ENCODE assay signal across 15 cellular contexts in genomic region chr20:54082100-54082499, GRCh38. TPM values are rescaled to one million over a fixed set of nuclear protein-coding genes. Genes with fewer than 3 reads are reported as not detected.
DNase-seq lines count a peak whose midpoint lies in the region; ATAC-seq, FAIRE-seq and TF ChIP-seq lines count a peak whose summit lies in the region.
"Had no signal": no experiment of that assay in that cellular context is flagged by ENCODE, and none has a peak within 500 bp of the region (broad histone marks: within the 10 kb centered on the region; RNA-seq: fewer than 3 reads in every experiment).

No MANE protein-coding gene starts in this region.

- CTCF ChIA-PET in A549 (lab: Yijun Ruan, JAX), result interaction anchor here (0.8 to 3.5 kb wide), 11 partner anchors 9 to 568 kb away, joined by 3 to 13 read pairs (median 3); partner anchors contain the start of gene PFDN4
- CTCF ChIA-PET in OCI-LY7 (lab: Charles Lee; ENCODE audit: unreplicated experiment), result no interaction called here
- CTCF ChIA-PET in CD8-positive, alpha-beta memory T cell (lab: Charles Lee), result no interaction called here

- H2BK12ac ChIP-seq in mesenchymal stem cell (ENCODE audit: low read length in 2 of 2), result no peak overlapping the region

- no peak overlapping the region for H2BK120ac ChIP-seq in mesenchymal stem cell (ENCODE audit: low read depth, low read length)

- no peaks in the 10 kb centered on the region for H3K9me3 ChIP-seq in A549
- H3K9me3 ChIP-seq in OCI-LY7 (ENCODE audit: low read length), result peaks cover 13% of the 10 kb centered on the region; the same call in 1 of the 2 replicates
- H3K9me3 ChIP-seq in mesenchymal stem cell (ENCODE audit: control insufficient read depth, low read length), result no peaks in the 10 kb centered on the region
- H3K9me3 ChIP-seq in CD8-positive, alpha-beta memory T cell (ENCODE audit: low read length), result no peaks in the 10 kb centered on the region
- H3K9me3 ChIP-seq: BE2C had no signal

- no peaks in the 10 kb centered on the region for H4K20me1 ChIP-seq in OCI-LY7 (ENCODE audit: insufficient read depth, low read length)

- H3K14ac ChIP-seq in mesenchymal stem cell (ENCODE audit: low read length in 2 of 2), result no peak overlapping the region

- no peaks in the 10 kb centered on the region for H3K79me2 ChIP-seq in OCI-LY7 (ENCODE audit: insufficient read depth, low read depth, low read length)

- H2BK5ac ChIP-seq in mesenchymal stem cell (ENCODE audit: low read depth, low read length, poor library complexity, severe bottlenecking), result no peak overlapping the region

- H3K36me3 ChIP-seq in OCI-LY7 (ENCODE audit: insufficient read depth, low read length) (no peaks in the 10 kb centered on the region), mesenchymal stem cell (ENCODE audit: control insufficient read depth in 1 of 2, insufficient read depth in 2 of 2, low read depth in 1 of 2, low read length in 2 of 2) (no peaks in the 10 kb centered on the region)
- no peaks in the 10 kb centered on the region for H3K36me3 ChIP-seq in CD8-positive, alpha-beta memory T cell (ENCODE audit: insufficient read depth, low read length)
- H3K36me3 ChIP-seq: BE2C had no signal

- POLR2A ChIA-PET in A549 (lab: Yijun Ruan, JAX) (no interaction called here), OCI-LY7 (lab: Charles Lee) (interaction anchor here (0.7 to 1.5 kb wide), 4 partner anchors 22 to 1078 kb away, joined by 3 read pairs; no protein-coding TSS in a partner anchor)
- POLR2A ChIA-PET in CD8-positive, alpha-beta memory T cell (lab: Charles Lee), result no interaction called here

- peaks cover 0 to 2% of the 10 kb centered on the region in 2 experiments for H3K27me3 ChIP-seq in mesenchymal stem cell (ENCODE audit: control insufficient read depth in 1 of 2, insufficient read depth in 1 of 2, low read length in 2 of 2)
- no peaks in the 10 kb centered on the region for H3K27me3 ChIP-seq in CD8-positive, alpha-beta memory T cell (ENCODE audit: insufficient read depth, low read length, poor library complexity, severe bottlenecking)

- peaks cover 24 to 32% (median 31%) of the 10 kb centered on the region in 3 donors for H3K4me1 Mint-ChIP-seq in CD8-positive, alpha-beta memory T cell

- TF ChIP-seq EP300 in A549 (IDR thresholded peaks at IDR 0.05), result no peak

- H3K18ac ChIP-seq in mesenchymal stem cell (ENCODE audit: low read depth in 1 of 2, low read length in 2 of 2), result no peak overlapping the region

- no peak overlapping the region for H3K4me3 Mint-ChIP-seq in CD8-positive, alpha-beta memory T cell
- H3K4me3 Mint-ChIP-seq: CD4-positive, CD25-positive, alpha-beta regulatory T cell had no signal

- H3K23ac ChIP-seq in mesenchymal stem cell (ENCODE audit: low read length in 2 of 2), result no peak overlapping the region

- no TSS peak for BruUV-seq in OCI-LY7 (replicated peaks; lab: Mats Ljungman, UMichigan)

- H3K27ac ChIP-seq in A549, result peak overlapping the region; percentile 8 to 45; a peak in 4 of 6 replicates
- H3K27ac ChIP-seq in OCI-LY7 (ENCODE audit: low read depth, low read length, poor library complexity, severe bottlenecking), result no peak overlapping the region
- H3K27ac ChIP-seq in mesenchymal stem cell (ENCODE audit: low read length, poor library complexity, severe bottlenecking), result no peak overlapping the region
- no peak overlapping the region for H3K27ac ChIP-seq in CD8-positive, alpha-beta memory T cell (ENCODE audit: low read depth, low read length)
- H3K27ac ChIP-seq: GM23248 had no signal

- peak in 1 of 2 experiments; percentile 13; a peak in 1 of 6 replicates for ATAC-seq in A549
- ATAC-seq: HCT116 had no signal

- H3K79me1 ChIP-seq in mesenchymal stem cell (replicated peaks; ENCODE audit: low read length, poor library complexity, severe bottlenecking), result no peaks in the 10 kb centered on the region

- H3K4me2 ChIP-seq in A549, result peak overlapping the region; percentile 60
- peak overlapping the region; percentile 20; the same call in 1 of the 2 replicates for H3K4me2 ChIP-seq in OCI-LY7 (ENCODE audit: low read length)
- H3K4me2 ChIP-seq in mesenchymal stem cell (ENCODE audit: low read length, poor library complexity, severe bottlenecking), result peak overlapping the region; percentile 53

- no peak overlapping the region for H3K4ac ChIP-seq in mesenchymal stem cell (ENCODE audit: low read depth in 1 of 2, low read length in 2 of 2)

- FAIRE-seq in A549 (lab: Jason Lieb, UNC), result no peak
- FAIRE-seq: H54 had no signal

- H3K27ac Mint-ChIP-seq in CD8-positive, alpha-beta memory T cell, result no peak overlapping the region
- H3K27ac Mint-ChIP-seq: CD4-positive, CD25-positive, alpha-beta regulatory T cell had no signal

- peaks cover 0 to 4% of the 10 kb centered on the region in 2 donors for H3K27me3 Mint-ChIP-seq in CD8-positive, alpha-beta memory T cell
- H3K27me3 Mint-ChIP-seq: CD4-positive, CD25-positive, alpha-beta regulatory T cell had no signal

- no peak overlapping the region for H2AK5ac ChIP-seq in mesenchymal stem cell (ENCODE audit: low read length, severe bottlenecking)

- H2BK15ac ChIP-seq in mesenchymal stem cell (ENCODE audit: low read depth, poor library complexity, severe bottlenecking), result no peak overlapping the region

- peaks cover 0 to 7% (median 3%) of the 10 kb centered on the region in 3 donors for H3K36me3 Mint-ChIP-seq in CD8-positive, alpha-beta memory T cell

- no peak for TF ChIP-seq POLR2A in A549 (IDR thresholded peaks at IDR 0.05; ENCODE audit: low read length)

- H3K9me2 ChIP-seq in OCI-LY7 (ENCODE audit: insufficient read depth, low read length), result no peaks in the 10 kb centered on the region

- H4K8ac ChIP-seq in mesenchymal stem cell (ENCODE audit: low read length), result no peak overlapping the region

- DNase-seq in A549 (ENCODE audit: low read depth in 1 of 2, low spot score in 1 of 2), result no peak
- DNase-seq in HT1080 (ENCODE audit: low read depth), result peak; percentile 8
- no peak for DNase-seq in OCI-LY7 (ENCODE audit: low spot score)
- no peak for DNase-seq in mesenchymal stem cell
- DNase-seq in NCI-H510A treated with DMSO at 0.1 percent for 48 hours (lab: John Stamatoyannopoulos, UW), result no peak
- no peak for DNase-seq in 8988T
- DNase-seq in CD8-positive, alpha-beta memory T cell, result no peak
- DNase-seq: BE2C; Calu3; CD4-positive, CD25-positive, alpha-beta regulatory T cell; DMS 273 treated with DMSO at 0.1 percent for 48 hours; GM23248 had no signal

- no peak for TF ChIP-seq CTCF in A549 (IDR thresholded peaks at IDR 0.05)
- TF ChIP-seq CTCF in OCI-LY7 (conservative IDR thresholded peaks at IDR 0.05; ENCODE audit: low read length), result no peak

- H3K4me3 ChIP-seq in A549 (no peak overlapping the region), OCI-LY7 (ENCODE audit: low read depth, low read length, poor library complexity, severe bottlenecking) (no peak overlapping the region), mesenchymal stem cell (ENCODE audit: insufficient read depth in 1 of 2, low read depth in 1 of 2, low read length in 2 of 2) (no peak overlapping the region)
- no peak overlapping the region for H3K4me3 ChIP-seq in CD8-positive, alpha-beta memory T cell (ENCODE audit: low read length)
- H3K4me3 ChIP-seq: GM23248 had no signal

- intact Hi-C loops in OCI-LY7 (cut with micrococcal nuclease; ENCODE audit: unreplicated experiment), result no loop called here

- 27% methylated on average over 6 of the region's 6 CpGs for WGBS in A549 (ENCODE audit: missing lambda C conversion rate)
- WGBS in mesenchymal stem cell, result 43% methylated on average over 6 of the region's 6 CpGs

- H3K4me1 ChIP-seq in A549 (peaks cover 55% of the 10 kb centered on the region), OCI-LY7 (ENCODE audit: insufficient read depth, low read length, poor library complexity, severe bottlenecking) (peaks cover 20% of the 10 kb centered on the region), mesenchymal stem cell (ENCODE audit: control insufficient read depth, insufficient read depth, low read depth, low read length) (peaks cover 3% of the 10 kb centered on the region)
- H3K4me1 ChIP-seq in CD8-positive, alpha-beta memory T cell (ENCODE audit: insufficient read depth, low read length), result peaks cover 21% of the 10 kb centered on the region
- H3K4me1 ChIP-seq: BE2C had no signal

- no peaks in the 10 kb centered on the region for H3K9me3 Mint-ChIP-seq in CD8-positive, alpha-beta memory T cell

- H3K9ac ChIP-seq in mesenchymal stem cell (ENCODE audit: low read length), result no peak overlapping the region
- H3K9ac ChIP-seq: GM23248 had no signal

- TF ChIP-seq RAD21 in A549 (conservative IDR thresholded peaks at IDR 0.05 in 1 of 2, IDR thresholded peaks at IDR 0.05 in 1 of 2), result no peak

- H2AFZ ChIP-seq in OCI-LY7 (ENCODE audit: low read length), result 0 out of 2 replicates have a peak overlapping the region, but pooled peaks have one; percentile 16
- H2AFZ ChIP-seq in mesenchymal stem cell (ENCODE audit: low read depth, low read length), result no peak overlapping the region
- H2AFZ ChIP-seq: GM23248 had no signal

- H4K91ac ChIP-seq in mesenchymal stem cell (ENCODE audit: low read length), result no peak overlapping the region

TF ChIP-seq in A549, 52 proteins besides CTCF, POLR2A, EP300 and RAD21 (continues in another document):
- TF ChIP-seq CEBPB (IDR thresholded peaks at IDR 0.05) (no peak), CBX2 (IDR thresholded peaks at IDR 0.05; ENCODE audit: borderline replicate concordance, low read depth) (no peak), MAFK (IDR thresholded peaks at IDR 0.05; ENCODE audit: partially characterized antibody) (no peak), FOXS1 (CRISPR knock-in tag; IDR thresholded peaks at IDR 0.05) (no peak), MAZ (IDR thresholded peaks at IDR 0.05; ENCODE audit: borderline replicate concordance, low read depth, low read length) (no peak), ZNF302 (CRISPR knock-in tag; IDR thresholded peaks at IDR 0.05) (no peak), KDM1A (IDR thresholded peaks at IDR 0.05; ENCODE audit: low read depth) (no peak), RNF2 (IDR thresholded peaks at IDR 0.05; ENCODE audit: borderline replicate concordance, low read depth) (no peak)

RNA-seq across cellular contexts. Expression of gene BCAS1, which starts 11.7 kb away (rescaled TPM):
- 3.9 and 7.9 TPM in 2 replicates for polyA plus RNA-seq in A549 (2011; rRNA removed)
- polyA plus RNA-seq in A549 (2012; cell fraction: cytosol; rRNA removed), result 0.96 and 0.98 TPM in 2 replicates
- polyA plus RNA-seq in A549 (2012; cell fraction: nucleus; rRNA removed), result 0.73 and 1.2 TPM in 2 replicates
- polyA plus RNA-seq in A549 (2017; fragmentation: RNase III; extraction: RNeasy Plus Mini Kit Qiagen cat#74134 plus additional on column Dnase treatment), result 1.2 to 1.4 TPM (median 1.3 TPM) in 3 replicates
- polyA minus RNA-seq in A549 (2011; rRNA and poly(A)+ RNA removed), result 3.2 and 3.6 TPM in 2 replicates
- 0.06 and 0.07 TPM in 2 replicates for total RNA-seq in HT1080 (2014; rRNA removed; shearing (Covaris generic))
- polyA plus RNA-seq in HT1080 (2015; cell fraction: cytosol; rRNA removed), result 0.02 TPM in 1 of 2 replicates, not detected in the other
- polyA plus RNA-seq in HT1080 (2015; cell fraction: nucleus; rRNA removed), result 0.07 TPM in 1 of 2 replicates, not detected in the other
- total RNA-seq in OCI-LY7 (2014; rRNA removed; shearing (Covaris generic)), result 0.16 and 0.51 TPM in 2 replicates
- total RNA-seq in OCI-LY7 (2022), result 0.19 and 0.26 TPM in 2 replicates
- polyA plus RNA-seq in mesenchymal stem cell (2013, experiment 1 of 2), result not detected
- not detected for polyA plus RNA-seq in mesenchymal stem cell (2013, experiment 2 of 2)
- total RNA-seq in CD8-positive, alpha-beta memory T cell, result under 1 TPM; 0.09 to 0.15 TPM
- 0.91 TPM for polyA plus RNA-seq in CD8-positive, alpha-beta memory T cell
- total RNA-seq: Daoy, GM23248 had no signal

Comparison
In these comparisons a context has a peak if more than half of its experiments do, and no peak if none do; other contexts are left out.
1. H3K27ac ChIP-seq: peak in A549 (2 of 2); none in OCI-LY7 (single experiment), mesenchymal stem cell (single experiment) and CD8-positive, alpha-beta memory T cell (single experiment).
2. Peak in every context shown above with its lines, with median percentiles within 50 percentile points of each other: H3K4me2 ChIP-seq.